ENCODE assay signal across 14 cellular contexts in genomic region chr9:81150016-81150625, GRCh38.
DNase-seq lines count a peak whose midpoint lies in the region; TF ChIP-seq lines count a peak whose summit lies in the region.
"Had no signal": no experiment of that assay in that cellular context is flagged by ENCODE, and none has a peak within 500 bp of the region (broad histone marks: within the 10 kb centered on the region; RNA-seq: fewer than 3 reads in every experiment).

No MANE protein-coding gene starts in this region.

- H3K27me3 Mint-ChIP-seq in chondrocyte (ENCODE audit: low read depth) = no peaks in the 10 kb centered on the region

- H3K27ac Mint-ChIP-seq in chondrocyte (ENCODE audit: unreplicated experiment) = no peak overlapping the region

- peaks cover 11% of the 10 kb centered on the region for H3K4me1 Mint-ChIP-seq in chondrocyte (ENCODE audit: low read depth)

- no peak for TF ChIP-seq CTCF in chondrocyte (IDR thresholded peaks at IDR 0.05)

- H3K36me3 Mint-ChIP-seq in chondrocyte (ENCODE audit: low read depth) = peaks cover 3% of the 10 kb centered on the region

- in situ Hi-C loops in KBM-7 (cut with MboI; ENCODE audit: low pct_unique_long_range_greater_than_20kb, low sequenced_read_pairs) = no loop called here

- DNase-seq in NCI-H1436 (lab: John Stamatoyannopoulos, UW) = peak; percentile 6
- no peak for DNase-seq in NCI-H1436 treated with DMSO at 0.1 percent for 48 hours (lab: John Stamatoyannopoulos, UW)
- peak; percentile 21 for DNase-seq in NCI-H345 (lab: John Stamatoyannopoulos, UW)
- peak; percentile 72 for DNase-seq in amniotic epithelial cell (ENCODE audit: low read depth)
- no peak for DNase-seq in KBM-7
- no peak for DNase-seq in dedifferentiated amniotic fluid mesenchymal stem cell (ENCODE audit: extremely low spot score)
- DNase-seq in chondrocyte (ENCODE audit: low spot score) = no peak
- no peak for DNase-seq in NCI-H1417 treated with DMSO at 0.1 percent for 48 hours (lab: John Stamatoyannopoulos, UW)
- DNase-seq: 8988T; activated CD4-positive, alpha-beta T cell treated with anti-CD3 and anti-CD28 coated beads for 1 hour; Kasumi-1; stimulated activated CD4-positive, alpha-beta T cell treated with anti-CD3 and anti-CD28 coated beads, Interleukin-15, amount 100 ng/mL, for 24 hours; stimulated activated naive CD4-positive, alpha-beta T cell; trophoblast cell had no signal

- H3K4me3 Mint-ChIP-seq in chondrocyte (ENCODE audit: unreplicated experiment) = no peak overlapping the region

- H3K9me3 Mint-ChIP-seq in chondrocyte (ENCODE audit: low read depth) = peaks cover 14% of the 10 kb centered on the region

Comparison
In these comparisons a context has a peak if more than half of its experiments do, and no peak if none do; other contexts are left out.
1. DNase-seq: peak in NCI-H1436 (single experiment), NCI-H345 (single experiment) and amniotic epithelial cell (single experiment); none in NCI-H1436 treated with DMSO at 0.1 percent for 48 hours (single experiment), KBM-7 (single experiment), dedifferentiated amniotic fluid mesenchymal stem cell (single experiment), chondrocyte (single experiment) and NCI-H1417 treated with DMSO at 0.1 percent for 48 hours (single experiment).